ENCODE assay signal across 19 cellular contexts in genomic region chr1:101161619-101162018, GRCh38.
"Had no signal": no experiment of that assay in that cellular context is flagged by ENCODE, and none has a peak within 500 bp of the region (broad histone marks: within the 10 kb centered on the region; RNA-seq: fewer than 3 reads in every experiment).

No MANE protein-coding gene starts in this region.

- ATAC-seq: gastroesophageal sphincter; mucosa of descending colon; stimulated activated memory B cell treated with anti-CD40 and anti-IgM and Interleukin-4, amounts not matched to agents 10 μg/mL and 1 μg/mL and 100 μg/mL, for 72 hours had no signal

- H3K27me3 Mint-ChIP-seq: activated naive CD4-positive, alpha-beta T cell treated with anti-CD3 and anti-CD28 coated beads, Interleukin-2, amount 50 U/mL, for 24 hours; memory B cell; naive B cell; stimulated activated memory B cell treated with anti-CD40 and anti-IgM and Interleukin-4, amounts not matched to agents 10 μg/mL and 1 μg/mL and 100 μg/mL, for 72 hours had no signal

- H3K27ac ChIP-seq: ascending aorta, SJSA1, thoracic aorta had no signal

- H3K9me3 ChIP-seq: ascending aorta, gastroesophageal sphincter, mucosa of descending colon, prostate gland, sigmoid colon, SJSA1, spleen had no signal

- DNase-seq: activated CD4-positive, alpha-beta T cell treated with anti-CD3 and anti-CD28 coated beads, Interleukin-2, amount 50 U/mL, for 4 hours; activated gamma-delta T cell; dorsolateral prefrontal cortex; endodermal cell; mucosa of descending colon; naive B cell; sigmoid colon; spleen; stimulated activated CD4-positive, alpha-beta T cell treated with anti-CD3 and anti-CD28 coated beads, Interleukin-4, amount 100 ng/mL, for 4 hours had no signal

- H3K36me3 ChIP-seq: ascending aorta, gastroesophageal sphincter, prostate gland, sigmoid colon, SJSA1, spleen, thoracic aorta had no signal

- H3K4me3 Mint-ChIP-seq: activated naive CD4-positive, alpha-beta T cell treated with anti-CD3 and anti-CD28 coated beads, Interleukin-2, amount 50 U/mL, for 24 hours; endodermal cell; memory B cell; naive B cell; neural crest cell; stimulated activated memory B cell treated with anti-CD40 and anti-IgM and Interleukin-4, amounts not matched to agents 10 μg/mL and 1 μg/mL and 100 μg/mL, for 72 hours; T-helper 1 cell treated with Interleukin-12 subunit alpha and Interleukin-12 subunit beta and Interleukin-4 antibody, amounts not matched to agents 30 μg/mL and 1 μg/mL, for 36 hours had no signal

- H3K9me3 Mint-ChIP-seq: activated naive CD4-positive, alpha-beta T cell treated with anti-CD3 and anti-CD28 coated beads, Interleukin-2, amount 50 U/mL, for 24 hours; endodermal cell; memory B cell; naive B cell; neural crest cell; stimulated activated memory B cell treated with anti-CD40 and anti-IgM and Interleukin-4, amounts not matched to agents 10 μg/mL and 1 μg/mL and 100 μg/mL, for 72 hours; T-helper 1 cell treated with Interleukin-12 subunit alpha and Interleukin-12 subunit beta and Interleukin-4 antibody, amounts not matched to agents 30 μg/mL and 1 μg/mL, for 36 hours had no signal

- H3K4me1 ChIP-seq: ascending aorta, gastroesophageal sphincter, prostate gland, sigmoid colon had no signal

- H3K36me3 Mint-ChIP-seq: activated naive CD4-positive, alpha-beta T cell treated with anti-CD3 and anti-CD28 coated beads, Interleukin-2, amount 50 U/mL, for 24 hours; memory B cell; naive B cell; stimulated activated memory B cell treated with anti-CD40 and anti-IgM and Interleukin-4, amounts not matched to agents 10 μg/mL and 1 μg/mL and 100 μg/mL, for 72 hours had no signal

- H3K27ac Mint-ChIP-seq: activated naive CD4-positive, alpha-beta T cell treated with anti-CD3 and anti-CD28 coated beads, Interleukin-2, amount 50 U/mL, for 24 hours; endodermal cell; memory B cell; naive B cell; stimulated activated memory B cell treated with anti-CD40 and anti-IgM and Interleukin-4, amounts not matched to agents 10 μg/mL and 1 μg/mL and 100 μg/mL, for 72 hours; T-helper 1 cell treated with Interleukin-12 subunit alpha and Interleukin-12 subunit beta and Interleukin-4 antibody, amounts not matched to agents 30 μg/mL and 1 μg/mL, for 36 hours had no signal

- H3K4me3 ChIP-seq: ascending aorta, dorsolateral prefrontal cortex, gastroesophageal sphincter, mucosa of descending colon, prostate gland, sigmoid colon, SJSA1, spleen, thoracic aorta had no signal

- H3K27me3 ChIP-seq: ascending aorta, dorsolateral prefrontal cortex, gastroesophageal sphincter, sigmoid colon, SJSA1, spleen had no signal
